11 cellular contexts compared by ENCODE assay signal in genomic region chr10:24255907-24256306, GRCh38. TPM values are rescaled to one million over a fixed set of nuclear protein-coding genes. Genes with fewer than 3 reads are reported as not detected.
DNase-seq lines count a peak whose midpoint lies in the region; ATAC-seq and TF ChIP-seq lines count a peak whose summit lies in the region.
"Had no signal": no experiment of that assay in that cellular context is flagged by ENCODE, and none has a peak within 500 bp of the region (broad histone marks: within the 10 kb centered on the region; RNA-seq: fewer than 3 reads in every experiment).

No MANE protein-coding gene starts in this region.

- no peak for TF ChIP-seq POLR2A in thyroid gland (IDR thresholded peaks at IDR 0.05)

- ATAC-seq in GM21723 (IDR thresholded peaks at IDR 0.05; ENCODE audit: unreplicated experiment): no peak

- peaks cover 26% of the 10 kb centered on the region; the same call in 1 of the 2 replicates for H3K4me1 ChIP-seq in iPS-20b (ENCODE audit: insufficient read depth, low read length)
- H3K4me1 ChIP-seq in thyroid gland: peaks cover 45 to 76% of the 10 kb centered on the region in 2 donors

- DNase-seq in Jurkat, Clone E6-1 (ENCODE audit: low read depth, low spot score): peak; percentile 16
- DNase-seq in astrocyte of the spinal cord (ENCODE audit: low read depth, low spot score) (peak; percentile 24), thyroid gland (peak; percentile 68 to 70), NCI-H2107 treated with DMSO at 0.1 percent for 48 hours (lab: John Stamatoyannopoulos, UW; ENCODE audit: unreplicated experiment) (no peak), nucleus accumbens (lab: John Stamatoyannopoulos, UW) (no peak), activated T-cell treated with anti-CD3 and anti-CD28 coated beads for 4 hours (no peak)
- DNase-seq: activated CD4-positive, alpha-beta T cell treated with anti-CD3 and anti-CD28 coated beads, Interleukin-2, amount 10 ng/mL, durations not matched to agents 24 days and 14 days; GOT3; left colon had no signal

- H3K9me3 ChIP-seq in iPS-20b (ENCODE audit: insufficient read depth, low read depth, low read length): no peaks in the 10 kb centered on the region
- H3K9me3 ChIP-seq in thyroid gland: no peaks in the 10 kb centered on the region

- in situ Hi-C loops in astrocyte of the spinal cord (cut with HindIII; ENCODE audit: low sequenced_read_pairs): no loop called here

- intact Hi-C loops in thyroid gland (cut with DNase I): no loop called here

- H3K4me3 ChIP-seq in Jurkat, Clone E6-1 (ENCODE audit: low read length): no peak overlapping the region
- H3K4me3 ChIP-seq in astrocyte of the spinal cord (ENCODE audit: low read depth, low read length) (no peak overlapping the region), iPS-20b (ENCODE audit: low read length) (peak overlapping the region; percentile 24), thyroid gland (replicated peaks in 1 of 3) (no peak overlapping the region)

- WGBS in thyroid gland, 2 donors: 18 to 31% methylated on average over 5 of the region's 5 CpGs

- H3K36me3 ChIP-seq in iPS-20b (ENCODE audit: insufficient read depth, low read depth, low read length) (no peaks in the 10 kb centered on the region), thyroid gland (no peaks in the 10 kb centered on the region)

- H3K9ac ChIP-seq in iPS-20b (ENCODE audit: low read depth, low read length): peak overlapping the region; percentile 43

- H3K27ac ChIP-seq in iPS-20b (ENCODE audit: low read length) (peak overlapping the region; percentile 53), thyroid gland (peak overlapping the region; percentile 11 to 90 (median 74))

- TF ChIP-seq CTCF in astrocyte of the spinal cord (IDR thresholded peaks at IDR 0.05; ENCODE audit: low read depth, low read length): no peak
- no peak for TF ChIP-seq CTCF in thyroid gland (IDR thresholded peaks at IDR 0.05)

- H3K27me3 ChIP-seq in iPS-20b (ENCODE audit: insufficient read depth, low read length) (no peaks in the 10 kb centered on the region), thyroid gland (no peaks in the 10 kb centered on the region)

RNA-seq across cellular contexts. Expression of gene KIAA1217, which starts 47.0 kb away (rescaled TPM):
- polyA plus RNA-seq in Jurkat, Clone E6-1 (2012; ENCODE audit: insufficient read depth, insufficient read length): 1.4 TPM
- 100 to 1,000 TPM in 1 of 4 donors, 10 to 100 TPM in 3; 67.3 to 104 (median 89.8) TPM for total RNA-seq in thyroid gland

Comparison
In these comparisons a context has a peak if more than half of its experiments do, and no peak if none do; other contexts are left out.
1. DNase-seq: peak in Jurkat, Clone E6-1 (single experiment), astrocyte of the spinal cord (single experiment) and thyroid gland (2 of 2); none in NCI-H2107 treated with DMSO at 0.1 percent for 48 hours (single experiment), nucleus accumbens (0 of 56) and activated T-cell treated with anti-CD3 and anti-CD28 coated beads for 4 hours (single experiment).